In genomic region chr19:18814063-18814462, GRCh38 we compare ENCODE assay signal across 27 cellular contexts. TPM values are rescaled to one million over a fixed set of nuclear protein-coding genes. Genes with fewer than 3 reads are reported as not detected.
DNase-seq lines count a peak whose midpoint lies in the region; ATAC-seq, FAIRE-seq and TF ChIP-seq lines count a peak whose summit lies in the region.
"Had no signal": no experiment of that assay in that cellular context is flagged by ENCODE, and none has a peak within 500 bp of the region (broad histone marks: within the 10 kb centered on the region; RNA-seq: fewer than 3 reads in every experiment).

No MANE protein-coding gene starts in this region.

- WGBS in HepG2 (ENCODE audit: low lambda C conversion rate): 10% methylated on average over 9 of the region's 9 CpGs
- WGBS in right lobe of liver (ENCODE audit: insufficient coverage, low coverage, low lambda C conversion rate, missing lambda C conversion rate): 66% methylated on average over 7 of the region's 9 CpGs
- WGBS in aorta, 2 donors: 7 to 8% methylated on average over 9 of the region's 9 CpGs

- in situ Hi-C loops in HepG2 (cut with HindIII; ENCODE audit: extremely low pct_ligation_motif_present, low pct_unique_long_range_greater_than_20kb): no loop called here

- H3K9ac ChIP-seq in HepG2 (ENCODE audit: insufficient read depth, low read depth, low read length): no peak overlapping the region

- TF ChIP-seq POLR2A in HepG2 (IDR thresholded peaks at IDR 0.05; ENCODE audit: insufficient read depth in 1 of 2, low read depth in 2 of 2, low read length in 2 of 2): no peak
- TF ChIP-seq POLR2A in right lobe of liver (IDR thresholded peaks at IDR 0.05): no peak

- H4K20me1 ChIP-seq in HepG2 (ENCODE audit: insufficient read depth, low read length): no peaks in the 10 kb centered on the region

- ATAC-seq in HepG2: peak; percentile 74
- ATAC-seq in right lobe of liver: no peak
- ATAC-seq in aorta (ENCODE audit: low FRiP score): peak; percentile 37
- ATAC-seq: activated naive CD4-positive, alpha-beta T cell treated with anti-CD3 and anti-CD28 coated beads, Interleukin-2, amount 50 U/mL, for 72 hours; activated T-helper 17 cell treated with anti-CD3 and anti-CD28 coated beads, Interleukin-2, amount 50 U/mL, for 72 hours; PC-3; psoas muscle had no signal

- DNase-seq in HepG2 (ENCODE audit: low spot score) (no peak), right lobe of liver (no peak), choroid plexus epithelial cell (ENCODE audit: low read depth) (no peak), myocyte (ENCODE audit: low read depth) (peak; percentile 41), aorta (peak; percentile 75 to 83), NCI-H2171 treated with DMSO at 0.1 percent for 48 hours (lab: John Stamatoyannopoulos, UW) (no peak), NCI-H345 (lab: John Stamatoyannopoulos, UW) (no peak), activated gamma-delta T cell (lab: John Stamatoyannopoulos, UW) (no peak)
- DNase-seq: ACHN; activated CD4-positive, alpha-beta T cell treated with anti-CD3 and anti-CD28 coated beads, Interleukin-2, amount 50 U/mL, for 4 hours; activated CD4-positive, CD25-positive, alpha-beta regulatory T cell; activated CD8-positive, alpha-beta memory T cell treated with anti-CD3 and anti-CD28 coated beads, Interleukin-2, amount 50 U/mL, for 48 hours; cerebellar nuclear complex; effector memory CD4-positive, alpha-beta T cell; KG1; MM.1S; NCI-H1417; NCI-H2081 treated with DMSO at 0.1 percent for 48 hours; NCI-H510A; PC-3; SHP77 treated with DMSO at 0.1 percent for 48 hours; stimulated activated CD4-positive, alpha-beta T cell treated with anti-CD3 and anti-CD28 coated beads, Interleukin-4, amount 100 ng/mL, for 4 hours; stimulated activated naive CD4-positive, alpha-beta T cell treated with Interleukin-2 at 50 U/mL for 16 hours had no signal

- H3K27me3 ChIP-seq in HepG2 (ENCODE audit: control insufficient read depth in 1 of 2, insufficient read depth in 2 of 2, low read length in 2 of 2) (peaks cover 8 to 22% of the 10 kb centered on the region in 2 experiments), right lobe of liver (no peaks in the 10 kb centered on the region), aorta (ENCODE audit: control insufficient read depth in 1 of 2, insufficient read depth in 2 of 2, low read length in 1 of 2) (no peaks in the 10 kb centered on the region)

- H3K4me1 ChIP-seq in HepG2 (ENCODE audit: insufficient read depth, low read length) (peaks cover 33% of the 10 kb centered on the region), right lobe of liver (peaks cover 0 to 4% (median 0%) of the 10 kb centered on the region in 4 donors), aorta (ENCODE audit: control insufficient read depth in 1 of 2, insufficient read depth in 2 of 2, low read length in 2 of 2) (peaks cover 0 to under 1% of the 10 kb centered on the region in 2 donors)

- POLR2A ChIA-PET in HepG2 (lab: Yijun Ruan, JAX): no interaction called here

- H2AFZ ChIP-seq in HepG2 (ENCODE audit: low read length): no peak overlapping the region

- CTCF ChIA-PET in HepG2 (lab: Yijun Ruan, JAX; ENCODE audit: low intra/inter-chr PET ratio, low total read pairs): no interaction called here

- FAIRE-seq in HepG2 (lab: Jason Lieb, UNC): peak; percentile 37
- FAIRE-seq: astrocyte had no signal

- intact Hi-C loops in HepG2 (cut with micrococcal nuclease; ENCODE audit: unreplicated experiment): no loop called here
- intact Hi-C loops in right lobe of liver (cut with DNase I): no loop called here
- intact Hi-C loops in aorta (cut with DNase I): no loop called here

- no peak overlapping the region for H3K4me3 ChIP-seq in HepG2 (replicated peaks in 1 of 3; ENCODE audit: insufficient read depth in 1 of 3, low read depth in 2 of 3, low read length in 3 of 3)
- no peak overlapping the region for H3K4me3 ChIP-seq in right lobe of liver
- no peak overlapping the region for H3K4me3 ChIP-seq in choroid plexus epithelial cell (ENCODE audit: low read depth, low read length)
- H3K4me3 ChIP-seq in aorta (ENCODE audit: low read length in 2 of 2): no peak overlapping the region
- H3K4me3 ChIP-seq: psoas muscle had no signal

- 0 out of 2 replicates have a peak, but pooled peaks have one; percentile 34 for TF ChIP-seq RAD21 in HepG2 (CRISPR knock-in tag; IDR thresholded peaks at IDR 0.05)

- H3K27ac ChIP-seq in HepG2 (ENCODE audit: extremely low read length, insufficient read depth, low read length) (no peak overlapping the region), right lobe of liver (no peak overlapping the region), aorta (ENCODE audit: low read depth in 1 of 2, low read length in 2 of 2) (no peak overlapping the region)
- H3K27ac ChIP-seq: psoas muscle had no signal

- H3K4me2 ChIP-seq in HepG2 (ENCODE audit: low read depth, low read length): no peak overlapping the region

- H3K9me3 ChIP-seq in HepG2 (ENCODE audit: low read length) (no peaks in the 10 kb centered on the region), right lobe of liver (no peaks in the 10 kb centered on the region), aorta (ENCODE audit: control insufficient read depth, low read length) (no peaks in the 10 kb centered on the region)
- H3K9me3 ChIP-seq: psoas muscle had no signal

- BruUV-seq in HepG2 (replicated peaks; lab: Mats Ljungman, UMichigan): no TSS peak

- TF ChIP-seq CTCF in HepG2 (CRISPR knock-in tag; IDR thresholded peaks at IDR 0.05) (peak; percentile 66), right lobe of liver (IDR thresholded peaks at IDR 0.05) (no peak), choroid plexus epithelial cell (conservative IDR thresholded peaks at IDR 0.05; ENCODE audit: low read depth, low read length) (peak; percentile 10)

- H3K36me3 ChIP-seq in HepG2 (replicated peaks in 1 of 2; ENCODE audit: control insufficient read depth in 1 of 2, insufficient read depth in 2 of 2, low read length in 2 of 2) (no peaks in the 10 kb centered on the region), right lobe of liver (no peaks in the 10 kb centered on the region), aorta (ENCODE audit: control insufficient read depth in 1 of 2, insufficient read depth in 2 of 2, low read length in 1 of 2) (no peaks in the 10 kb centered on the region)

- no peaks in the 10 kb centered on the region for H3K79me2 ChIP-seq in HepG2 (ENCODE audit: insufficient read depth, low read length)

- TF ChIP-seq EP300 in HepG2 (IDR thresholded peaks at IDR 0.05; ENCODE audit: low read depth in 2 of 2, low read length in 2 of 2): no peak
- no peak for TF ChIP-seq EP300 in HepG2 (CRISPR knock-in tag; IDR thresholded peaks at IDR 0.05; ENCODE audit: borderline replicate concordance)

RNA-seq across cellular contexts. Expression of gene UPF1, which starts 17.7 kb away (rescaled TPM):
- total RNA-seq in HepG2 (2016; rRNA removed; fragmentation: Illumina TruSeq; extraction: Trizol): 37.3 and 41.8 TPM in 2 replicates
- 12.2 and 13.8 TPM in 2 replicates for total RNA-seq in HepG2 (2016; cell fraction: cytosol; rRNA removed; fragmentation: Illumina TruSeq; extraction: Trizol; ENCODE audit: low read depth)
- 29.5 and 44.5 TPM in 2 replicates for total RNA-seq in HepG2 (2016; cell fraction: insoluble cytoplasmic fraction; rRNA removed; fragmentation: Illumina TruSeq; extraction: Trizol)
- 18.3 and 21.1 TPM in 2 replicates for total RNA-seq in HepG2 (2016; cell fraction: membrane; rRNA removed; fragmentation: Illumina TruSeq; extraction: Trizol)
- total RNA-seq in HepG2 (2016; cell fraction: nucleus; rRNA removed; fragmentation: Illumina TruSeq; extraction: Trizol): 36.9 and 43.6 TPM in 2 replicates
- polyA plus RNA-seq in HepG2 (2011; rRNA removed): 16.9 and 23.1 TPM in 2 replicates
- polyA plus RNA-seq in HepG2 (2011; cell fraction: cytosol; rRNA removed): 11.8 and 14.9 TPM in 2 replicates
- 81.5 and 87.6 TPM in 2 replicates for polyA plus RNA-seq in HepG2 (2011; cell fraction: nucleus; rRNA removed)
- 32.0 and 33.3 TPM in 2 replicates for polyA plus RNA-seq in HepG2 (2012)
- polyA plus RNA-seq in HepG2 (2016; cell fraction: cytosol; fragmentation: Illumina TruSeq; extraction: Trizol; ENCODE audit: low read depth): 5.5 and 6.1 TPM in 2 replicates
- polyA plus RNA-seq in HepG2 (2016; cell fraction: insoluble cytoplasmic fraction; fragmentation: Illumina TruSeq; extraction: Trizol; ENCODE audit: low read depth): 29.2 and 42.1 TPM in 2 replicates
- polyA plus RNA-seq in HepG2 (2016; cell fraction: membrane; fragmentation: Illumina TruSeq; extraction: Trizol; ENCODE audit: low read depth): 9.6 and 10.6 TPM in 2 replicates
- polyA plus RNA-seq in HepG2 (2016; cell fraction: nucleus; fragmentation: Illumina TruSeq; extraction: Trizol; ENCODE audit: insufficient read depth, low read depth): 67.1 and 73.6 TPM in 2 replicates
- polyA minus RNA-seq in HepG2 (2011; rRNA and poly(A)+ RNA removed; ENCODE audit: low replicate concordance): 65.4 and 85.0 TPM in 2 replicates
- polyA minus RNA-seq in HepG2 (2011; cell fraction: cytosol; rRNA and poly(A)+ RNA removed): 39.4 and 46.0 TPM in 2 replicates
- polyA minus RNA-seq in HepG2 (2011; cell fraction: nucleus; rRNA and poly(A)+ RNA removed): 47.6 and 69.0 TPM in 2 replicates
- total RNA-seq in right lobe of liver: 10 to 100 TPM; 34.0 to 61.0 (median 41.3) TPM
- total RNA-seq in myocyte: 47.4 and 63.5 TPM in 2 replicates
- polyA plus RNA-seq in myocyte (2012): 47.3 TPM
- total RNA-seq in aorta: 10 to 100 TPM; 53.7 to 75.6 TPM
- polyA plus RNA-seq in aorta: 10 to 100 TPM; 16.5 to 40.4 TPM

RNA-seq across cellular contexts. Expression of gene COMP, which starts 23.0 kb away (rescaled TPM):
- total RNA-seq in HepG2 (2016; rRNA removed; fragmentation: Illumina TruSeq; extraction: Trizol): 0.04 TPM in 1 of 2 replicates, not detected in the other
- total RNA-seq in HepG2 (2016; cell fraction: cytosol; rRNA removed; fragmentation: Illumina TruSeq; extraction: Trizol; ENCODE audit: low read depth): not detected in 2 replicates
- 0.04 TPM in 1 of 2 replicates, not detected in the other for total RNA-seq in HepG2 (2016; cell fraction: insoluble cytoplasmic fraction; rRNA removed; fragmentation: Illumina TruSeq; extraction: Trizol)
- not detected in 2 replicates for total RNA-seq in HepG2 (2016; cell fraction: membrane; rRNA removed; fragmentation: Illumina TruSeq; extraction: Trizol)
- total RNA-seq in HepG2 (2016; cell fraction: nucleus; rRNA removed; fragmentation: Illumina TruSeq; extraction: Trizol): not detected in 2 replicates
- polyA plus RNA-seq in HepG2 (2011; rRNA removed): 0.13 and 0.16 TPM in 2 replicates
- polyA plus RNA-seq in HepG2 (2011; cell fraction: cytosol; rRNA removed): 0.16 and 0.19 TPM in 2 replicates
- 0.23 and 0.37 TPM in 2 replicates for polyA plus RNA-seq in HepG2 (2011; cell fraction: nucleus; rRNA removed)
- polyA plus RNA-seq in HepG2 (2012): 0.36 and 0.49 TPM in 2 replicates
- polyA plus RNA-seq in HepG2 (2016; cell fraction: cytosol; fragmentation: Illumina TruSeq; extraction: Trizol; ENCODE audit: low read depth): not detected in 2 replicates
- polyA plus RNA-seq in HepG2 (2016; cell fraction: insoluble cytoplasmic fraction; fragmentation: Illumina TruSeq; extraction: Trizol; ENCODE audit: low read depth): not detected in 2 replicates
- 0.08 TPM in 1 of 2 replicates, not detected in the other for polyA plus RNA-seq in HepG2 (2016; cell fraction: membrane; fragmentation: Illumina TruSeq; extraction: Trizol; ENCODE audit: low read depth)
- polyA plus RNA-seq in HepG2 (2016; cell fraction: nucleus; fragmentation: Illumina TruSeq; extraction: Trizol; ENCODE audit: insufficient read depth, low read depth): 0.31 and 0.66 TPM in 2 replicates
- polyA minus RNA-seq in HepG2 (2011; rRNA and poly(A)+ RNA removed; ENCODE audit: low replicate concordance): not detected in 2 replicates
- polyA minus RNA-seq in HepG2 (2011; cell fraction: cytosol; rRNA and poly(A)+ RNA removed): not detected in 2 replicates
- not detected in 2 replicates for polyA minus RNA-seq in HepG2 (2011; cell fraction: nucleus; rRNA and poly(A)+ RNA removed)
- under 1 TPM in 2 of 6 experiments, not detected in 4; 0.11 to 0.31 TPM for total RNA-seq in right lobe of liver
- not detected in 2 replicates for total RNA-seq in myocyte
- 178 TPM for polyA plus RNA-seq in myocyte (2012)
- total RNA-seq in aorta: 100 to 1,000 TPM in 1 of 2 donors, 10 to 100 TPM in 1; 15.8 to 142 TPM
- polyA plus RNA-seq in aorta: 10 to 100 TPM in 1 of 2 donors, 1 to 10 TPM in 1; 9.8 to 14.4 TPM
- total RNA-seq: activated naive CD4-positive, alpha-beta T cell treated with anti-CD3 and anti-CD28 coated beads, Interleukin-2, amount 50 U/mL, for 72 hours; activated T-helper 17 cell treated with anti-CD3 and anti-CD28 coated beads, Interleukin-2, amount 50 U/mL, for 72 hours had no signal

Comparison
In these comparisons a context has a peak if more than half of its experiments do, and no peak if none do; other contexts are left out.
1. ATAC-seq: peak in HepG2 (single experiment) and aorta (single experiment); none in right lobe of liver (0 of 4).
2. CTCF ChIP-seq: peak in HepG2 (single experiment) and choroid plexus epithelial cell (single experiment); none in right lobe of liver (0 of 4).
3. DNase-seq: peak in myocyte (single experiment) and aorta (2 of 2); none in HepG2 (single experiment), right lobe of liver (0 of 3), choroid plexus epithelial cell (single experiment), NCI-H2171 treated with DMSO at 0.1 percent for 48 hours (single experiment), NCI-H345 (single experiment) and activated gamma-delta T cell (single experiment).
4. RNA of gene COMP, which starts 23.0 kb away (total RNA-seq): 15.8 to 142 TPM in aorta; 0.11 to 0.31 TPM in right lobe of liver, 0.04 TPM in HepG2 and not detected in myocyte; every median in the first group is over 10 times any median in the second.